ENCODE assay signal across 8 cellular contexts in the genomic region with DNA sequence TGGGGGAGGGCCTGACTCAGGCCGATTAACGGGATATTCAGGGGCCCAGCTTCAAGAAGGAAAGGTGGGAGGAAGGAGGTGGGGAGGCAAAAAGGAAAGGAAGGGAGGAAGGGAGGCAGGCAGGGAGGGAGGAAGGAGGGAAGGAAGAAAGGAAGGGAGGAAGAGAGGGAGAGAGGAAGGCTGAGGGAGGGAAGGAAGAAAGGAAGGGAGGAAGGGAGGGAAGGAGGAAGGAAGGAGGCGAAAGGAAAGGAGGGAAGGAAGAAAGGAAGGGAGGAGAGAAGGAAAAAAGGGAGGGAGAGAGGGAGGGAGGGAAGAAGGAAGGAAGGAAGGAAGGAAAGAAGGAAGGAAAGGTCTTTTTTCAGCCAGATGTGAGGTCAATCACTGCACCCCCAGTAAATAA.
"Had no signal": no experiment of that assay in that cellular context is flagged by ENCODE, and none has a peak within 500 bp of the region (broad histone marks: within the 10 kb centered on the region; RNA-seq: fewer than 3 reads in every experiment).

No MANE protein-coding gene starts in this region.

- ATAC-seq: GM12878 had no signal

- DNase-seq: GDM1, GF-D8 had no signal

- H3K4me3 ChIP-seq: GM12878 had no signal

- FAIRE-seq: G401.6, GM12878, GM12891, GM12892, GM18507, GM19239 had no signal
